ENCODE assay signal across 1 cellular context in the genomic region with DNA sequence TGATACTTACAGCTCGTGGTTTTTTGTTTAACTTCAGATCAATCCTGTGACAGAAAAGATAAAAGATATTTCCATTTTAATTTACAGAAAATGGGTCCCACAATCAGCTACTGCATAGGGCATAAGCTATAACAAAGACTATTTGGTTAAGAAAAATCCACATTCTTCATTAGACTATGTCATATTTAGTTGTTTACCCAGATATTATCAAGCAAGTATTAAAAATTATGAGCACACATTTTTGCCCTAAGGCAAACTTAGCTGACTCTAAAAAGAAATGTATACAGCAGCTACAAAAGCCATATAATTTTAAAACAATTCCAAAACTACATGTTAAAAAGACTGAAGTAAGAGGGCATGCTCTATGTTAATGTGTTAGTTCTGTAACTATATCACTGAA.
TF ChIP-seq lines count a peak whose summit lies in the region.

No MANE protein-coding gene starts in this region.

TF ChIP-seq in IMR-90, 13 proteins besides CTCF, POLR2A, EP300 and RAD21:
- TF ChIP-seq MXI1 (IDR thresholded peaks at IDR 0.05; ENCODE audit: borderline replicate concordance, low read depth, low read length) (no peak), CEBPB (IDR thresholded peaks at IDR 0.05; ENCODE audit: low read depth, low read length) (no peak), SMC3 (IDR thresholded peaks at IDR 0.05; ENCODE audit: low read depth, low read length) (no peak), NFE2L2 (IDR thresholded peaks at IDR 0.05; ENCODE audit: low read depth, low read length) (no peak), RCOR1 (IDR thresholded peaks at IDR 0.05; ENCODE audit: insufficient replicate concordance, low read length) (no peak)
- TF ChIP-seq, protein P1, sequence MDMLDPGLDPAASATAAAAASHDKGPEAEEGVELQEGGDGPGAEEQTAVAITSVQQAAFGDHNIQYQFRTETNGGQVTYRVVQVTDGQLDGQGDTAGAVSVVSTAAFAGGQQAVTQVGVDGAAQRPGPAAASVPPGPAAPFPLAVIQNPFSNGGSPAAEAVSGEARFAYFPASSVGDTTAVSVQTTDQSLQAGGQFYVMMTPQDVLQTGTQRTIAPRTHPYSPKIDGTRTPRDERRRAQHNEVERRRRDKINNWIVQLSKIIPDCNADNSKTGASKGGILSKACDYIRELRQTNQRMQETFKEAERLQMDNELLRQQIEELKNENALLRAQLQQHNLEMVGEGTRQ (IDR thresholded peaks at IDR 0.05; ENCODE audit: low read depth, low read length): no peak
